ENCODE assay signal across 32 cellular contexts in genomic region chr1:7284839-7285435, GRCh38.
DNase-seq lines count a peak whose midpoint lies in the region; ATAC-seq and TF ChIP-seq lines count a peak whose summit lies in the region.
"Had no signal": no experiment of that assay in that cellular context is flagged by ENCODE, and none has a peak within 500 bp of the region (broad histone marks: within the 10 kb centered on the region; RNA-seq: fewer than 3 reads in every experiment).

No MANE protein-coding gene starts in this region.

- H3K4me1 ChIP-seq in IMR-90 (ENCODE audit: control insufficient read depth, insufficient read depth, low read length) = peaks cover 25% of the 10 kb centered on the region
- H3K4me1 ChIP-seq in CD4-positive, alpha-beta memory T cell (ENCODE audit: insufficient read depth, low read length) = no peaks in the 10 kb centered on the region
- H3K4me1 ChIP-seq: ascending aorta, vagina had no signal

- peak overlapping the region; percentile 15 for H2AFZ ChIP-seq in IMR-90 (replicated peaks; ENCODE audit: low read length, poor library complexity)
- H2AFZ ChIP-seq: GM23248 had no signal

- dilution Hi-C loops in IMR-90 (cut with HindIII; ENCODE audit: low sequenced_read_pairs, unreplicated experiment) = no loop called here

- no peaks in the 10 kb centered on the region for H3K36me3 Mint-ChIP-seq in CD4-positive, alpha-beta memory T cell
- H3K36me3 Mint-ChIP-seq: activated naive CD8-positive, alpha-beta T cell treated with anti-CD3 and anti-CD28 coated beads for 36 hours; immature natural killer cell; naive thymus-derived CD8-positive, alpha-beta T cell had no signal

- H2BK20ac ChIP-seq in IMR-90 (ENCODE audit: low read depth, low read length) = peak overlapping the region; percentile 82

- no peak for ATAC-seq in IMR-90 (ENCODE audit: low read depth)
- ATAC-seq in GM19463 (IDR thresholded peaks at IDR 0.05; ENCODE audit: unreplicated experiment) = no peak
- no peak for ATAC-seq in GM21423 (IDR thresholded peaks at IDR 0.05; ENCODE audit: unreplicated experiment)
- ATAC-seq: K562; naive thymus-derived CD8-positive, alpha-beta T cell; PC-3 had no signal

- H3K9me3 ChIP-seq in IMR-90 (ENCODE audit: control insufficient read depth, insufficient read depth, low read length) = 0 out of 2 replicates have a peak, but pooled peaks cover 3% of the 10 kb centered on the region
- H3K9me3 ChIP-seq in CD4-positive, alpha-beta memory T cell (ENCODE audit: control insufficient read depth in 1 of 2, low read length in 2 of 2) = no peaks in the 10 kb centered on the region
- H3K9me3 ChIP-seq: ascending aorta, vagina had no signal

- CTCF ChIA-PET in IMR-90 (lab: Yijun Ruan, JAX) = no interaction called here
- CTCF ChIA-PET in CD4-positive, alpha-beta memory T cell (lab: Charles Lee; ENCODE audit: partially characterized antibody) = no interaction called here

- peak overlapping the region; percentile 1; the same call in 1 of the 2 replicates for H4K5ac ChIP-seq in IMR-90 (ENCODE audit: low read depth, low read length)

- 0 out of 2 replicates have a peak overlapping the region, but pooled peaks have one; percentile 16 for H3K23ac ChIP-seq in IMR-90 (ENCODE audit: low read depth, low read length)

- peak overlapping the region; percentile 91 for H2BK120ac ChIP-seq in IMR-90 (ENCODE audit: low read depth, low read length)

- H4K91ac ChIP-seq in IMR-90 (ENCODE audit: insufficient read depth, low read depth, low read length) = peak overlapping the region; percentile 69; the same call in 1 of the 2 replicates

- peak overlapping the region; percentile 96 for H2AK5ac ChIP-seq in IMR-90 (ENCODE audit: low read depth, low read length)

- no peak overlapping the region for H3K4me2 ChIP-seq in IMR-90 (ENCODE audit: low read depth, low read length)

- DNase-seq in EL (peak; percentile 38), IMR-90 (peak; percentile 59), cerebellar cortex (ENCODE audit: low spot score) (peak; percentile 59), kidney glomerular epithelial cell (lab: John Stamatoyannopoulos, UW) (peak; percentile 31)
- no peak for DNase-seq in activated naive CD4-positive, alpha-beta T cell treated with Interleukin-2 at 50 U/mL for 16 hours
- DNase-seq in CD4-positive, alpha-beta memory T cell = no peak
- DNase-seq: activated CD4-positive, alpha-beta memory T cell treated with anti-CD3 and anti-CD28 coated beads, Interleukin-2, amount 10 ng/mL, durations not matched to agents 7 days and 5 days; activated CD8-positive, alpha-beta memory T cell treated with anti-CD3 and anti-CD28 coated beads, Interleukin-2, amount 50 U/mL, for 48 hours; activated naive CD8-positive, alpha-beta T cell treated with anti-CD3 and anti-CD28 coated beads for 36 hours; C1 segment of cervical spinal cord; Calu3; caudate nucleus; dermis blood vessel endothelial cell; DND-41; GM23248; hypothalamus; immature natural killer cell; naive thymus-derived CD8-positive, alpha-beta T cell; NCI-H1417; NCI-H2081 treated with DMSO at 0.1 percent for 48 hours; NCI-H446 treated with DMSO at 0.1 percent for 48 hours; PC-3; SIG-M5; T-helper 1 cell had no signal

- no peak for TF ChIP-seq RAD21 in IMR-90 (IDR thresholded peaks at IDR 0.05; ENCODE audit: low read length)

- peak overlapping the region; percentile 52 for H2BK5ac ChIP-seq in IMR-90 (ENCODE audit: low read depth, low read length, poor library complexity, severe bottlenecking)

- WGBS in IMR-90 (ENCODE audit: extremely low coverage in 2 of 2, insufficient read length in 1 of 2), 2 experiments = 92% methylated on average over 5 of the region's 10 CpGs; no CpG with 5 or more reads in 1 of the 2 experiments

- TF ChIP-seq POLR2A in IMR-90 (IDR thresholded peaks at IDR 0.05; ENCODE audit: low read depth, low read length) = no peak

- no peaks in the 10 kb centered on the region for H3K36me3 ChIP-seq in IMR-90 (ENCODE audit: control insufficient read depth, insufficient read depth, low read length)
- H3K36me3 ChIP-seq in CD4-positive, alpha-beta memory T cell (ENCODE audit: insufficient read depth, low read length) = no peaks in the 10 kb centered on the region
- H3K36me3 ChIP-seq: ascending aorta, vagina had no signal

- no peak overlapping the region for H3K27ac Mint-ChIP-seq in CD4-positive, alpha-beta memory T cell
- H3K27ac Mint-ChIP-seq: activated CD4-positive, alpha-beta memory T cell treated with anti-CD3 and anti-CD28 coated beads, Interleukin-2, amount 10 ng/mL, durations not matched to agents 7 days and 5 days; activated naive CD8-positive, alpha-beta T cell treated with anti-CD3 and anti-CD28 coated beads for 36 hours; activated T-helper 2 cell treated with anti-CD3 and anti-CD28 coated beads, Interferon-gamma antibody, Interleukin-2, Interleukin-4, amounts not matched to agents 10 μg/mL and 5 μg/mL and 100 μg/mL, durations not matched to agents 14 hours and 24 hours and 36 hours; immature natural killer cell; naive thymus-derived CD8-positive, alpha-beta T cell; stimulated activated naive CD8-positive, alpha-beta T cell treated with anti-CD3 and anti-CD28 coated beads, Interleukin-15, Interleukin-2, amounts not matched to agents 100 ng/mL and 50 ng/mL, for 24 hours had no signal

- TF ChIP-seq CTCF in IMR-90 (conservative IDR thresholded peaks at IDR 0.05; ENCODE audit: low read depth, low read length) = no peak

- H3K18ac ChIP-seq in IMR-90 (ENCODE audit: low read depth, low read length) = peak overlapping the region; percentile 86; the same call in 1 of the 2 replicates

- H3K4me3 Mint-ChIP-seq in CD4-positive, alpha-beta memory T cell = no peak overlapping the region
- H3K4me3 Mint-ChIP-seq: activated CD4-positive, alpha-beta memory T cell treated with anti-CD3 and anti-CD28 coated beads, Interleukin-2, amount 10 ng/mL, durations not matched to agents 7 days and 5 days; activated naive CD8-positive, alpha-beta T cell treated with anti-CD3 and anti-CD28 coated beads for 36 hours; naive thymus-derived CD8-positive, alpha-beta T cell; stimulated activated naive CD8-positive, alpha-beta T cell treated with anti-CD3 and anti-CD28 coated beads, Interleukin-15, Interleukin-2, amounts not matched to agents 100 ng/mL and 50 ng/mL, for 24 hours had no signal

- H4K8ac ChIP-seq in IMR-90 (ENCODE audit: low read depth in 2 of 2, low read length in 2 of 2) = peak overlapping the region; percentile 64 to 79

- peaks cover 24% of the 10 kb centered on the region for H3K9me1 ChIP-seq in IMR-90 (ENCODE audit: insufficient read depth, low read length)

- no peak overlapping the region for H3K9ac ChIP-seq in IMR-90 (ENCODE audit: low read depth, low read length)
- H3K9ac ChIP-seq: GM23248 had no signal

- H3K4me3 ChIP-seq in IMR-90 (ENCODE audit: insufficient read depth, low read depth, low read length) = no peak overlapping the region
- no peak overlapping the region for H3K4me3 ChIP-seq in CD4-positive, alpha-beta memory T cell (ENCODE audit: low read length in 2 of 2)
- H3K4me3 ChIP-seq: ascending aorta, GM23248, K562, skin epidermis, vagina had no signal

- no peaks in the 10 kb centered on the region for H3K27me3 ChIP-seq in IMR-90 (ENCODE audit: control insufficient read depth, insufficient read depth, low read length)
- no peaks in the 10 kb centered on the region for H3K27me3 ChIP-seq in CD4-positive, alpha-beta memory T cell (ENCODE audit: insufficient read depth, low read length)
- H3K27me3 ChIP-seq: ascending aorta, vagina had no signal

- no peaks in the 10 kb centered on the region for H3K79me1 ChIP-seq in IMR-90 (ENCODE audit: low read depth in 1 of 2, low read length in 2 of 2)

- peak overlapping the region; percentile 90 for H3K4ac ChIP-seq in IMR-90 (ENCODE audit: low read depth, low read length)

- H3K27me3 Mint-ChIP-seq in CD4-positive, alpha-beta memory T cell = peaks cover 12 to 24% of the 10 kb centered on the region in 2 donors

- no peak overlapping the region for H3K56ac ChIP-seq in IMR-90 (ENCODE audit: extremely low read depth, insufficient read depth, low read length)

- in situ Hi-C loops in IMR-90 (cut with MboI; ENCODE audit: low sequenced_read_pairs) = no loop called here

- H3K9me3 Mint-ChIP-seq in CD4-positive, alpha-beta memory T cell = peaks cover 0 to 13% (median 1%) of the 10 kb centered on the region in 8 donors
- H3K9me3 Mint-ChIP-seq: activated CD4-positive, alpha-beta memory T cell treated with anti-CD3 and anti-CD28 coated beads, Interleukin-2, amount 10 ng/mL, durations not matched to agents 7 days and 5 days; activated naive CD8-positive, alpha-beta T cell treated with anti-CD3 and anti-CD28 coated beads for 36 hours; activated T-helper 2 cell treated with anti-CD3 and anti-CD28 coated beads, Interferon-gamma antibody, Interleukin-2, Interleukin-4, amounts not matched to agents 10 μg/mL and 5 μg/mL and 100 μg/mL, durations not matched to agents 14 hours and 24 hours and 36 hours had no signal

- H3K4me1 Mint-ChIP-seq in CD4-positive, alpha-beta memory T cell = no peaks in the 10 kb centered on the region
- H3K4me1 Mint-ChIP-seq: activated CD4-positive, alpha-beta memory T cell treated with anti-CD3 and anti-CD28 coated beads, Interleukin-2, amount 10 ng/mL, durations not matched to agents 7 days and 5 days; activated naive CD8-positive, alpha-beta T cell treated with anti-CD3 and anti-CD28 coated beads for 36 hours; immature natural killer cell had no signal

- H2BK15ac ChIP-seq in IMR-90 (ENCODE audit: low read depth, low read length) = peak overlapping the region; percentile 18; the same call in 2 of the 3 replicates

- peak overlapping the region; percentile 87 for H3K14ac ChIP-seq in IMR-90 (replicated peaks; ENCODE audit: low read depth, low read length)

- POLR2A ChIA-PET in IMR-90 (lab: Charles Lee; ENCODE audit: unreplicated experiment) = no interaction called here
- POLR2A ChIA-PET in CD4-positive, alpha-beta memory T cell (lab: Charles Lee; ENCODE audit: partially characterized antibody) = no interaction called here

- intact Hi-C loops in IMR-90 (cut with micrococcal nuclease) = no loop called here
- intact Hi-C loops in CD4-positive, alpha-beta memory T cell (cut with micrococcal nuclease) = no loop called here

- no peaks in the 10 kb centered on the region for H4K20me1 ChIP-seq in IMR-90 (ENCODE audit: insufficient read depth, low read length)

- peak overlapping the region; percentile 19; the same call in 1 of the 2 replicates for H3K27ac ChIP-seq in IMR-90 (ENCODE audit: insufficient read depth, low read length)
- no peak overlapping the region for H3K27ac ChIP-seq in CD4-positive, alpha-beta memory T cell (ENCODE audit: low read depth, low read length)
- H3K27ac ChIP-seq: ascending aorta, GM23248, skin epidermis, vagina had no signal

- H2AK9ac ChIP-seq in IMR-90 (replicated peaks; ENCODE audit: low read depth, low read length, poor library complexity) = peak overlapping the region; percentile 87

- BruUV-seq in IMR-90 (replicated peaks; lab: Mats Ljungman, UMichigan) = no TSS peak

TF ChIP-seq in IMR-90, 13 proteins besides CTCF, POLR2A, EP300 and RAD21 (continues in another document):
- TF ChIP-seq BHLHE40 (IDR thresholded peaks at IDR 0.05; ENCODE audit: low read depth, low read length) = no peak
- no peak for TF ChIP-seq MAZ (IDR thresholded peaks at IDR 0.05; ENCODE audit: borderline replicate concordance, low read depth, low read length)

Comparison
In these comparisons a context has a peak if more than half of its experiments do, and no peak if none do; other contexts are left out.
1. DNase-seq: peak in EL (single experiment), IMR-90 (single experiment), cerebellar cortex (single experiment) and kidney glomerular epithelial cell (single experiment); none in activated naive CD4-positive, alpha-beta T cell treated with Interleukin-2 at 50 U/mL for 16 hours (single experiment) and CD4-positive, alpha-beta memory T cell (0 of 5).